In the genomic region with DNA sequence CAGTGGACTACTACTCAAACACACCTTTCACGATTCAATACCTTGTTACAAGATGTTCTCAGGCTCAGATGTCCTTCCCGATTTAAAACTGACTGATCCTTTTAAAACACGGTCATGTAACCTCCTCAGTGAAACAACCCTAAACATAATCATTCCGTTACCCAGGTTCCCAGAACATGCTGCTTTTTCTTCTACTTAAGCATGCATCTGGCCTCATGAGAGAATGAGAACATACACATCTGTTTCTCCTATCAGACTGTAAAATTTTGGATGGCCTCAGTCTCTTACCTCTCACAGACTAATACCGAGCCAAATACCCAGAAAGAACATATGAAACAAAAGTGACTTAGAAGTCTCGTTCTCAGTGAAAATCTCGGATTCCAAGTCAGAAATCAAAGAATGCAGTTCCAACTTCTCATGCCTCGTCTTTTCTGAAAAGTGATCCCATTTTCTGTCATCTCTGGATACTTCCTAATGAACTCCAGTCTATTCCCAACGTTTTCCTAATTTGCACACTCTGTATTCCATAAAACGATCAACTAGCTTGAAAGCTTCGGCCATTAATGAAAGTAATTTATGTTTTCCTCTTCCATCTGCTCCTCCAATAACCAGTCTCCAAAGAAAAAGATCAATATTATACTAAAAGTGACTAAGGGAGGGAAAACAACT, we compare ENCODE assay signal across 1 cellular context.
TF ChIP-seq lines count a peak whose summit lies in the region.

No MANE protein-coding gene starts in this region.

TF ChIP-seq in HepG2, 621 proteins besides CTCF, POLR2A, EP300 and RAD21 (continued from another document):
- TF ChIP-seq MTF1 (CRISPR knock-in tag; IDR thresholded peaks at IDR 0.05) (peak; percentile 7; the same call in 1 of the 2 replicates), RELA (CRISPR knock-in tag; IDR thresholded peaks at IDR 0.05) (no peak), CBX5 (CRISPR knock-in tag; IDR thresholded peaks at IDR 0.05; ENCODE audit: borderline replicate concordance) (no peak), ZNF710 (CRISPR knock-in tag; IDR thresholded peaks at IDR 0.05; ENCODE audit: borderline replicate concordance) (no peak), CBFB (CRISPR knock-in tag; IDR thresholded peaks at IDR 0.05) (no peak), CREB1 (IDR thresholded peaks at IDR 0.05) (no peak), CREB1 (CRISPR knock-in tag; IDR thresholded peaks at IDR 0.05) (peak; percentile 21; the same call in 1 of the 2 replicates), RARA (CRISPR knock-in tag; IDR thresholded peaks at IDR 0.05) (no peak), CHCHD3 (CRISPR knock-in tag; IDR thresholded peaks at IDR 0.05) (no peak), PTBP1 (IDR thresholded peaks at IDR 0.05; ENCODE audit: low read depth, low read length, poor library complexity, severe bottlenecking) (no peak), ZSCAN25 (CRISPR knock-in tag; IDR thresholded peaks at IDR 0.05) (no peak), PCBP1 (IDR thresholded peaks at IDR 0.05; ENCODE audit: borderline replicate concordance, low read depth, low read length) (no peak)
- TF ChIP-seq, protein P1, sequence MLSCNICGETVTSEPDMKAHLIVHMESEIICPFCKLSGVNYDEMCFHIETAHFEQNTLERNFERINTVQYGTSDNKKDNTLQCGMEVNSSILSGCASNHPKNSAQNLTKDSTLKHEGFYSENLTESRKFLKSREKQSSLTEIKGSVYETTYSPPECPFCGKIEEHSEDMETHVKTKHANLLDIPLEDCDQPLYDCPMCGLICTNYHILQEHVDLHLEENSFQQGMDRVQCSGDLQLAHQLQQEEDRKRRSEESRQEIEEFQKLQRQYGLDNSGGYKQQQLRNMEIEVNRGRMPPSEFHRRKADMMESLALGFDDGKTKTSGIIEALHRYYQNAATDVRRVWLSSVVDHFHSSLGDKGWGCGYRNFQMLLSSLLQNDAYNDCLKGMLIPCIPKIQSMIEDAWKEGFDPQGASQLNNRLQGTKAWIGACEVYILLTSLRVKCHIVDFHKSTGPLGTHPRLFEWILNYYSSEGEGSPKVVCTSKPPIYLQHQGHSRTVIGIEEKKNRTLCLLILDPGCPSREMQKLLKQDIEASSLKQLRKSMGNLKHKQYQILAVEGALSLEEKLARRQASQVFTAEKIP (CRISPR knock-in tag; IDR thresholded peaks at IDR 0.05; ENCODE audit: borderline replicate concordance) = no peak
TF ChIP-seq in HepG2: peak in this region for 9.
